9 cellular contexts compared by ENCODE assay signal in genomic region chr7:102450242-102450641, GRCh38. TPM values are rescaled to one million over a fixed set of nuclear protein-coding genes. Genes with fewer than 3 reads are reported as not detected.
DNase-seq lines count a peak whose midpoint lies in the region; ATAC-seq and TF ChIP-seq lines count a peak whose summit lies in the region.
"Had no signal": no experiment of that assay in that cellular context is flagged by ENCODE, and none has a peak within 500 bp of the region (broad histone marks: within the 10 kb centered on the region; RNA-seq: fewer than 3 reads in every experiment).

No MANE protein-coding gene starts in this region.

- TF ChIP-seq CTCF in CD4-positive, alpha-beta T cell (IDR thresholded peaks at IDR 0.05) = peak; percentile 66
- TF ChIP-seq CTCF in heart left ventricle (IDR thresholded peaks at IDR 0.05) (peak in 1 of 12 donors; percentile 19), osteocyte (IDR thresholded peaks at IDR 0.05) (no peak)

- no peaks in the 10 kb centered on the region for H3K9me3 Mint-ChIP-seq in CD4-positive, alpha-beta T cell
- H3K9me3 Mint-ChIP-seq in osteocyte (ENCODE audit: unreplicated experiment) = no peaks in the 10 kb centered on the region

- WGBS in heart left ventricle, 4 donors = 78 to 87% (median 83%) methylated on average over 6 of the region's 6 CpGs

- H3K36me3 Mint-ChIP-seq in CD4-positive, alpha-beta T cell (ENCODE audit: low read depth) = no peaks in the 10 kb centered on the region
- peaks cover 11% of the 10 kb centered on the region for H3K36me3 Mint-ChIP-seq in osteocyte (ENCODE audit: unreplicated experiment)
- H3K36me3 Mint-ChIP-seq: activated naive CD8-positive, alpha-beta T cell had no signal

- POLR2A ChIA-PET in CD4-positive, alpha-beta T cell (lab: Charles Lee) = interaction anchor here (0.8 to 2.5 kb wide), 7 partner anchors 18 to 54 kb away, joined by 3 to 14 read pairs (median 8); partner anchors contain the start of gene PRKRIP1

- CTCF ChIA-PET in CD4-positive, alpha-beta T cell (lab: Charles Lee) = interaction anchor here (0.6 to 6.3 kb wide), 10 partner anchors 14 to 59 kb away, joined by 3 to 43 read pairs (median 4); no protein-coding TSS in a partner anchor

- H3K4me3 ChIP-seq in heart left ventricle = no peak overlapping the region

- intact Hi-C loops in CD4-positive, alpha-beta T cell (cut with DNase I, micrococcal nuclease) = loop anchor here (1.0 to 2.0 kb wide), 3 partner anchors 37 to 46 kb away; no protein-coding TSS in a partner anchor
- intact Hi-C loops in left colon (cut with DNase I, micrococcal nuclease) (no loop called here), heart left ventricle (cut with DNase I) (loop anchor here in 1 of 10 donors (10.0 kb wide), 1 partner anchor 45 kb away; no protein-coding TSS in a partner anchor)

- peaks cover 0 to 30% (median 4%) of the 10 kb centered on the region in 9 donors for H3K36me3 ChIP-seq in heart left ventricle

- no peaks in the 10 kb centered on the region for H3K27me3 ChIP-seq in CD4-positive, alpha-beta T cell (ENCODE audit: control insufficient read depth, insufficient read depth, low read length)
- H3K27me3 ChIP-seq in heart left ventricle = no peaks in the 10 kb centered on the region

- TF ChIP-seq POLR2A in heart left ventricle (IDR thresholded peaks at IDR 0.05) = no peak

- H3K4me3 Mint-ChIP-seq in CD4-positive, alpha-beta T cell = no peak overlapping the region
- no peak overlapping the region for H3K4me3 Mint-ChIP-seq in osteocyte (ENCODE audit: unreplicated experiment)
- H3K4me3 Mint-ChIP-seq: activated naive CD8-positive, alpha-beta T cell had no signal

- ATAC-seq in CD4-positive, alpha-beta T cell (ENCODE audit: poor library complexity) = peak; percentile 95
- ATAC-seq in HG02588 (IDR thresholded peaks at IDR 0.05; ENCODE audit: unreplicated experiment) (peak; percentile 41), left colon (peak; percentile 50), HG03135 (IDR thresholded peaks at IDR 0.05; ENCODE audit: unreplicated experiment) (no peak), heart left ventricle (no peak)

- no peak overlapping the region for H3K27ac ChIP-seq in CD4-positive, alpha-beta T cell (ENCODE audit: low read depth, low read length)
- no peak overlapping the region for H3K27ac ChIP-seq in heart left ventricle

- H3K4me1 Mint-ChIP-seq in CD4-positive, alpha-beta T cell (ENCODE audit: low read depth) = peaks cover 4% of the 10 kb centered on the region
- H3K4me1 Mint-ChIP-seq in osteocyte (ENCODE audit: unreplicated experiment) = peaks cover 2% of the 10 kb centered on the region

- DNase-seq in CD4-positive, alpha-beta T cell = peak; percentile 44 to 66 (median 53)
- DNase-seq in activated CD4-positive, alpha-beta T cell treated with anti-CD3 and anti-CD28 coated beads for 48 hours = peak; percentile 63
- DNase-seq in left colon = no peak
- no peak for DNase-seq in NCI-H345 treated with DMSO at 0.1 percent for 48 hours (lab: John Stamatoyannopoulos, UW; ENCODE audit: unreplicated experiment)
- DNase-seq in heart left ventricle = no peak
- no peak for DNase-seq in osteocyte (ENCODE audit: extremely low spot score, unreplicated experiment)

- H3K27me3 Mint-ChIP-seq in CD4-positive, alpha-beta T cell = no peaks in the 10 kb centered on the region
- no peaks in the 10 kb centered on the region for H3K27me3 Mint-ChIP-seq in osteocyte (ENCODE audit: unreplicated experiment)
- H3K27me3 Mint-ChIP-seq: activated naive CD8-positive, alpha-beta T cell had no signal

- peaks cover 0 to 11% (median 0%) of the 10 kb centered on the region in 12 donors for H3K4me1 ChIP-seq in heart left ventricle

- no peak overlapping the region for H3K27ac Mint-ChIP-seq in CD4-positive, alpha-beta T cell
- H3K27ac Mint-ChIP-seq in osteocyte (ENCODE audit: unreplicated experiment) = no peak overlapping the region
- H3K27ac Mint-ChIP-seq: activated naive CD8-positive, alpha-beta T cell had no signal

- no peaks in the 10 kb centered on the region for H3K9me3 ChIP-seq in CD4-positive, alpha-beta T cell (ENCODE audit: control insufficient read depth, low read length)
- no peaks in the 10 kb centered on the region for H3K9me3 ChIP-seq in heart left ventricle

RNA-seq across cellular contexts. Expression of gene ALKBH4, which starts 14.4 kb away (rescaled TPM):
- total RNA-seq in CD4-positive, alpha-beta T cell = 1 to 10 TPM; 2.9 to 3.5 TPM
- total RNA-seq in left colon (1 to 10 TPM; 9.5 to 9.9 TPM), heart left ventricle (10 to 100 TPM in 2 of 9 donors, 1 to 10 TPM in 7; 4.9 to 19.4 (median 6.5) TPM), osteocyte (11.9 and 13.9 TPM in 2 replicates)
- 1 to 10 TPM; 6.8 to 7.9 TPM for polyA plus RNA-seq in heart left ventricle

RNA-seq across cellular contexts. Expression of gene LRWD1, which starts 14.5 kb away (rescaled TPM):
- total RNA-seq in CD4-positive, alpha-beta T cell = 10 to 100 TPM; 12.9 to 13.9 TPM
- total RNA-seq in left colon (10 to 100 TPM; 12.6 to 15.2 TPM), heart left ventricle (10 to 100 TPM in 4 of 9 donors, 1 to 10 TPM in 5; 7.6 to 24.9 (median 9.7) TPM), osteocyte (20.1 and 22.1 TPM in 2 replicates)
- 10 to 100 TPM in 1 of 2 donors, 1 to 10 TPM in 1; 4.7 to 26.4 TPM for polyA plus RNA-seq in heart left ventricle

RNA-seq across cellular contexts. Expression of gene ORAI2, which starts 16.9 kb away (rescaled TPM):
- total RNA-seq in CD4-positive, alpha-beta T cell = 10 to 100 TPM; 12.3 to 16.5 TPM
- total RNA-seq in left colon (1 to 10 TPM; 4.2 to 6.8 TPM), heart left ventricle (10 to 100 TPM in 2 of 9 donors, 1 to 10 TPM in 7; 1.9 to 22.0 (median 4.8) TPM), osteocyte (46.3 and 47.8 TPM in 2 replicates)
- 10 to 100 TPM in 1 of 2 donors, 1 to 10 TPM in 1; 1.1 to 10.6 TPM for polyA plus RNA-seq in heart left ventricle

RNA-seq across cellular contexts. Expression of gene POLR2J, which starts 28.5 kb away (rescaled TPM):
- 10 to 100 TPM; 35.8 to 39.7 TPM for total RNA-seq in CD4-positive, alpha-beta T cell
- total RNA-seq in left colon = 10 to 100 TPM; 49.4 to 50.9 TPM
- total RNA-seq in heart left ventricle = 10 to 100 TPM; 34.4 to 72.9 (median 47.4) TPM
- polyA plus RNA-seq in heart left ventricle = 100 to 1,000 TPM in 1 of 2 donors, 10 to 100 TPM in 1; 86.3 to 227 TPM
- total RNA-seq in osteocyte = 45.2 and 45.4 TPM in 2 replicates

RNA-seq across cellular contexts. Expression of gene PRKRIP1, which starts 54.1 kb away (rescaled TPM):
- total RNA-seq in CD4-positive, alpha-beta T cell = 10 to 100 TPM; 47.4 to 48.0 TPM
- 10 to 100 TPM; 16.0 to 18.8 TPM for total RNA-seq in left colon
- 10 to 100 TPM in 5 of 9 donors, 1 to 10 TPM in 4; 7.4 to 15.2 (median 11.4) TPM for total RNA-seq in heart left ventricle
- 10 to 100 TPM; 15.1 TPM for polyA plus RNA-seq in heart left ventricle
- 30.1 and 32.2 TPM in 2 replicates for total RNA-seq in osteocyte

Comparison
In these comparisons a context has a peak if more than half of its experiments do, and no peak if none do; other contexts are left out.
1. ATAC-seq: peak in CD4-positive, alpha-beta T cell (single experiment), HG02588 (single experiment) and left colon (single experiment); none in HG03135 (single experiment) and heart left ventricle (0 of 4).
2. DNase-seq: peak in CD4-positive, alpha-beta T cell (10 of 10) and activated CD4-positive, alpha-beta T cell treated with anti-CD3 and anti-CD28 coated beads for 48 hours (single experiment); none in left colon (0 of 2), NCI-H345 treated with DMSO at 0.1 percent for 48 hours (single experiment), heart left ventricle (0 of 5) and osteocyte (single experiment).
3. intact Hi-C loops: an anchor here in CD4-positive, alpha-beta T cell (1.0 to 2.0 kb wide); none called in left colon.